1 cellular context compared by ENCODE assay signal in the genomic region with DNA sequence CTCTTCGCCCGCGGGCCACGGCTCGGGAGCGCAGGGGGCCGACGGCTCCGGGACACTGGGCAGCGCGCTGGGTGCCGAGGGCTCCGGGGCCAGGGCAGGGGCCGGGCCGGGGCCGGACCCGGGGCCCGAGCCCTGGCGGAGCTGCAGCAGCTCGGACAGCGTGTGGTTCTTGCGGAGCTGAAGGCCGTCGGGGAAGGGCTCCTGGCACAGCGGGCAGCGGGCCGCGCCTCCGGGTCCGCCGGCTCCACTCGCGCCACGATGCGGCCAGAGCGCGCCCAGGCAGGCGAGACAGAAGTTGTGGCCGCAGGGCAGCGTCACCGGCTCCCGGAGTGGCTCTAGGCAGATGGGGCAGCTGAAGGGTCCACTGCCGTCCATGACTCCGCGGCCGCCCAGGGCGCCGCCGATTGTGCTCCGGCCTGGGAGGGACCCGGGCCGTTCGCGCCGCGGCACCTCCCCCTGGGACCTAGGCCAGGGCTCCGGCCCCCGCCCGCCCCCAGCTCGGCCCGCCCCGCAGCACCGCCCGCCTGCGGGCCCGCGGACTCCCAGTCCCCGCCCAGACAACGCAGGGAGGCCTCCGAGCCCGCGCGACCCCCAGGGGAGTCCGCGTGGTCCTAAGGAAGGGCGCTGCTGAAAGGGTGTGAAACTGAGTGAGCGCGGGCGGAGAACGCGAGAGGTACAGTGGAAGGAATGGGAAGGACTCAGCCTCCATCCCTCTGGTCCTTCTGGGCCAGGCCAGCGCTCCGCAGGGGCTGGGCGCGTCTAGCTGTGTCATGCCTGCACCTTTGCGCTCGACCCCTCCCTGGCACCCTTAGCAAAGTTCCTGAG.
TF ChIP-seq lines count a peak whose summit lies in the region.

A gene with protein sequence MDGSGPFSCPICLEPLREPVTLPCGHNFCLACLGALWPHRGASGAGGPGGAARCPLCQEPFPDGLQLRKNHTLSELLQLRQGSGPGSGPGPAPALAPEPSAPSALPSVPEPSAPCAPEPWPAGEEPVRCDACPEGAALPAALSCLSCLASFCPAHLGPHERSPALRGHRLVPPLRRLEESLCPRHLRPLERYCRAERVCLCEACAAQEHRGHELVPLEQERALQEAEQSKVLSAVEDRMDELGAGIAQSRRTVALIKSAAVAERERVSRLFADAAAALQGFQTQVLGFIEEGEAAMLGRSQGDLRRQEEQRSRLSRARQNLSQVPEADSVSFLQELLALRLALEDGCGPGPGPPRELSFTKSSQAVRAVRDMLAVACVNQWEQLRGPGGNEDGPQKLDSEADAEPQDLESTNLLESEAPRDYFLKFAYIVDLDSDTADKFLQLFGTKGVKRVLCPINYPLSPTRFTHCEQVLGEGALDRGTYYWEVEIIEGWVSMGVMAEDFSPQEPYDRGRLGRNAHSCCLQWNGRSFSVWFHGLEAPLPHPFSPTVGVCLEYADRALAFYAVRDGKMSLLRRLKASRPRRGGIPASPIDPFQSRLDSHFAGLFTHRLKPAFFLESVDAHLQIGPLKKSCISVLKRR (minus strand): TSS at position 408 of the 825 bp plus-strand sequence. CDS start 33 bp downstream, at position 375.

TF ChIP-seq in HepG2, 621 proteins besides CTCF, POLR2A, EP300 and RAD21 (continued from another document):
- TF ChIP-seq, protein P1, sequence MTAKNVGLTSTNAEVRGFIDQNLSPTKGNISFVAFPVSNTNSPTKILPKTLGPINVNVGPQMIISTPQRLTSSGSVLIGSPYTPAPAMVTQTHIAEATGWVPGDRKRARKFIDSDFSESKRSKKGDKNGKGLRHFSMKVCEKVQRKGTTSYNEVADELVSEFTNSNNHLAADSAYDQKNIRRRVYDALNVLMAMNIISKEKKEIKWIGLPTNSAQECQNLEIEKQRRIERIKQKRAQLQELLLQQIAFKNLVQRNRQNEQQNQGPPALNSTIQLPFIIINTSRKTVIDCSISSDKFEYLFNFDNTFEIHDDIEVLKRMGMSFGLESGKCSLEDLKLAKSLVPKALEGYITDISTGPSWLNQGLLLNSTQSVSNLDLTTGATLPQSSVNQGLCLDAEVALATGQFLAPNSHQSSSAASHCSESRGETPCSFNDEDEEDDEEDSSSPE (CRISPR knock-in tag; IDR thresholded peaks at IDR 0.05) = peak; percentile 87
- TF ChIP-seq E2F2 (CRISPR knock-in tag; IDR thresholded peaks at IDR 0.05; ENCODE audit: borderline replicate concordance) = peak; percentile 91; the same call in 1 of the 2 replicates
